9 cellular contexts compared by ENCODE assay signal in genomic region chr6:157908369-157909281, GRCh38.
DNase-seq lines count a peak whose midpoint lies in the region; ATAC-seq, FAIRE-seq and TF ChIP-seq lines count a peak whose summit lies in the region.
"Had no signal": no experiment of that assay in that cellular context is flagged by ENCODE, and none has a peak within 500 bp of the region (broad histone marks: within the 10 kb centered on the region; RNA-seq: fewer than 3 reads in every experiment).

No MANE protein-coding gene starts in this region.

- H3K27me3 ChIP-seq in bronchial epithelial cell (ENCODE audit: control insufficient read depth, insufficient read depth, low read length), result no peaks in the 10 kb centered on the region
- H3K27me3 ChIP-seq in MG63, result no peaks in the 10 kb centered on the region

- FAIRE-seq in bronchial epithelial cell (lab: Jason Lieb, UNC), result peak; percentile 52

- TF ChIP-seq CTCF in GM12864 (IDR thresholded peaks at IDR 0.05; ENCODE audit: low read depth, low read length, missing control alignments) (no peak), bronchial epithelial cell (IDR thresholded peaks at IDR 0.05; ENCODE audit: insufficient read depth, low read length, severe bottlenecking) (no peak)

- intact Hi-C loops in left colon (cut with DNase I, micrococcal nuclease), result no loop called here

- ATAC-seq in GM19351 (IDR thresholded peaks at IDR 0.05; ENCODE audit: unreplicated experiment) (peak; percentile 82), HG03108 (IDR thresholded peaks at IDR 0.05; ENCODE audit: unreplicated experiment) (peak; percentile 68), GM19035 (IDR thresholded peaks at IDR 0.05; ENCODE audit: unreplicated experiment) (no peak), left colon (no peak)

- H3K36me3 ChIP-seq in bronchial epithelial cell (ENCODE audit: control insufficient read depth, insufficient read depth, low read length), result peaks cover 6% of the 10 kb centered on the region
- peaks cover 78% of the 10 kb centered on the region for H3K36me3 ChIP-seq in MG63

- no peaks in the 10 kb centered on the region for H3K9me3 ChIP-seq in MG63

- DNase-seq in GM12864 (ENCODE audit: low read depth), result peak; percentile 19
- no peak for DNase-seq in bronchial epithelial cell (ENCODE audit: low read depth)
- DNase-seq in MG63, result no peak
- no peak for DNase-seq in left colon
- DNase-seq in SKM-1 (lab: John Stamatoyannopoulos, UW; ENCODE audit: unreplicated experiment), result no peak
- DNase-seq: NCI-H1048 had no signal

- H3K4me3 ChIP-seq in GM12864 (ENCODE audit: low read depth, low read length) (no peak overlapping the region), bronchial epithelial cell (ENCODE audit: low read depth, low read length) (no peak overlapping the region), MG63 (no peak overlapping the region)

Comparison
In these comparisons a context has a peak if more than half of its experiments do, and no peak if none do; other contexts are left out.
1. ATAC-seq: peak in GM19351 (single experiment) and HG03108 (single experiment); none in GM19035 (single experiment) and left colon (single experiment).